12 cellular contexts compared by ENCODE assay signal in genomic region chr10:14545827-14546226, GRCh38.
DNase-seq lines count a peak whose midpoint lies in the region; ATAC-seq and TF ChIP-seq lines count a peak whose summit lies in the region.
"Had no signal": no experiment of that assay in that cellular context is flagged by ENCODE, and none has a peak within 500 bp of the region (broad histone marks: within the 10 kb centered on the region; RNA-seq: fewer than 3 reads in every experiment).

No MANE protein-coding gene starts in this region.

- TF ChIP-seq CTCF in right atrium auricular region (IDR thresholded peaks at IDR 0.05) (no peak), upper lobe of right lung (IDR thresholded peaks at IDR 0.05) (no peak)

- DNase-seq in right atrium auricular region (ENCODE audit: low spot score), result peak; percentile 23
- no peak for DNase-seq in cardiac septum (ENCODE audit: low spot score)
- peak; percentile 64 for DNase-seq in hepatic stellate cell (ENCODE audit: low spot score)
- DNase-seq in upper lobe of right lung, result no peak
- no peak for DNase-seq in C1 segment of cervical spinal cord (lab: John Stamatoyannopoulos, UW)
- DNase-seq in GDM1 (lab: John Stamatoyannopoulos, UW), result no peak
- no peak for DNase-seq in cerebellar cortex (ENCODE audit: low spot score)
- DNase-seq: amygdala, NCI-H2171, upper lobe of left lung had no signal

- no peak overlapping the region for H3K4me3 ChIP-seq in right atrium auricular region
- no peak overlapping the region for H3K4me3 ChIP-seq in upper lobe of right lung
- H3K4me3 ChIP-seq: upper lobe of left lung had no signal

- H3K27me3 Mint-ChIP-seq in activated T-helper 17 cell treated with anti-CD3 and anti-CD28 coated beads, Interleukin-2, amount 50 U/mL, for 72 hours, result no peaks in the 10 kb centered on the region

- no peaks in the 10 kb centered on the region for H3K9me3 ChIP-seq in right atrium auricular region
- no peaks in the 10 kb centered on the region for H3K9me3 ChIP-seq in upper lobe of right lung
- H3K9me3 ChIP-seq: upper lobe of left lung had no signal

- no peaks in the 10 kb centered on the region for H3K9me3 Mint-ChIP-seq in activated T-helper 17 cell treated with anti-CD3 and anti-CD28 coated beads, Interleukin-2, amount 50 U/mL, for 72 hours

- no peak overlapping the region for H3K27ac ChIP-seq in right atrium auricular region
- H3K27ac ChIP-seq in upper lobe of right lung, result peak overlapping the region; percentile 13

- no peak for ATAC-seq in activated T-helper 17 cell treated with anti-CD3 and anti-CD28 coated beads, Interleukin-2, amount 50 U/mL, for 72 hours (replicated peaks)
- peak; percentile 57 for ATAC-seq in upper lobe of right lung
- ATAC-seq: Right ventricle myocardium inferior had no signal

- H3K27ac Mint-ChIP-seq in activated T-helper 17 cell treated with anti-CD3 and anti-CD28 coated beads, Interleukin-2, amount 50 U/mL, for 72 hours, result peak overlapping the region; percentile 54

- H3K27me3 ChIP-seq in right atrium auricular region, result no peaks in the 10 kb centered on the region
- H3K27me3 ChIP-seq in upper lobe of right lung, result no peaks in the 10 kb centered on the region
- H3K27me3 ChIP-seq: upper lobe of left lung had no signal

- H3K4me1 ChIP-seq in right atrium auricular region, result no peaks in the 10 kb centered on the region
- H3K4me1 ChIP-seq in upper lobe of right lung, result peaks cover 28% of the 10 kb centered on the region

- no peaks in the 10 kb centered on the region for H3K36me3 ChIP-seq in right atrium auricular region
- peaks cover 9% of the 10 kb centered on the region for H3K36me3 ChIP-seq in upper lobe of right lung

- intact Hi-C loops in cardiac septum (cut with DNase I) (no loop called here), upper lobe of right lung (cut with DNase I) (no loop called here)

- H3K36me3 Mint-ChIP-seq in activated T-helper 17 cell treated with anti-CD3 and anti-CD28 coated beads, Interleukin-2, amount 50 U/mL, for 72 hours (ENCODE audit: low read depth), result peaks cover 95% of the 10 kb centered on the region

- H3K4me3 Mint-ChIP-seq in activated T-helper 17 cell treated with anti-CD3 and anti-CD28 coated beads, Interleukin-2, amount 50 U/mL, for 72 hours, result no peak overlapping the region

- H3K4me1 Mint-ChIP-seq in activated T-helper 17 cell treated with anti-CD3 and anti-CD28 coated beads, Interleukin-2, amount 50 U/mL, for 72 hours, result peaks cover 64% of the 10 kb centered on the region

Comparison
In these comparisons a context has a peak if more than half of its experiments do, and no peak if none do; other contexts are left out.
1. DNase-seq: peak in right atrium auricular region (single experiment) and hepatic stellate cell (single experiment); none in cardiac septum (single experiment), upper lobe of right lung (single experiment), C1 segment of cervical spinal cord (0 of 14), GDM1 (single experiment) and cerebellar cortex (single experiment).